ENCODE assay signal across 9 cellular contexts in genomic region chr3:27568393-27568792, GRCh38.
DNase-seq lines count a peak whose midpoint lies in the region; ATAC-seq and TF ChIP-seq lines count a peak whose summit lies in the region.
"Had no signal": no experiment of that assay in that cellular context is flagged by ENCODE, and none has a peak within 500 bp of the region (broad histone marks: within the 10 kb centered on the region; RNA-seq: fewer than 3 reads in every experiment).

No MANE protein-coding gene starts in this region.

- H3K4me3 ChIP-seq in fibroblast of mammary gland (ENCODE audit: control insufficient read depth, low read depth, low read length) (no peak overlapping the region), prostate gland (no peak overlapping the region)

- no peak for TF ChIP-seq CTCF in RWPE1 (conservative IDR thresholded peaks at IDR 0.05; ENCODE audit: low read depth)
- no peak for TF ChIP-seq CTCF in fibroblast of mammary gland (conservative IDR thresholded peaks at IDR 0.05; ENCODE audit: control insufficient read depth, insufficient read depth, low read depth, low read length)
- no peak for TF ChIP-seq CTCF in prostate gland (IDR thresholded peaks at IDR 0.05)

- H3K4me1 ChIP-seq in prostate gland (replicated peaks): no peaks in the 10 kb centered on the region
- H3K4me1 ChIP-seq: parathyroid adenoma had no signal

- POLR2A ChIA-PET in RWPE1 (lab: Yijun Ruan, JAX; ENCODE audit: low non-redundant PET): no interaction called here

- CTCF ChIA-PET in RWPE1 (lab: Yijun Ruan, JAX): interaction anchor here (0.7 kb wide), 2 partner anchors 135 to 422 kb away, joined by 3 to 7 read pairs; no protein-coding TSS in a partner anchor

- H3K36me3 ChIP-seq in prostate gland: no peaks in the 10 kb centered on the region

- WGBS in prostate gland: 17% methylated on average over 5 of the region's 5 CpGs

- DNase-seq in ELR (ENCODE audit: low read depth) (peak; percentile 84), RWPE1 (ENCODE audit: low spot score) (peak; percentile 55), fibroblast of mammary gland (ENCODE audit: low read depth) (peak; percentile 48), prostate gland (ENCODE audit: low spot score) (peak; percentile 66), NCI-H1930 (lab: John Stamatoyannopoulos, UW) (no peak)
- no peak for DNase-seq in NK-92 treated with Interleukin-12 subunit alpha and Interleukin-12 subunit beta, amount 100 ng/mL, for 24 hours (lab: John Stamatoyannopoulos, UW)

- intact Hi-C loops in prostate gland (cut with DNase I): no loop called here

- no peaks in the 10 kb centered on the region for H3K9me3 ChIP-seq in prostate gland

- ATAC-seq in HG03159 (IDR thresholded peaks at IDR 0.05; ENCODE audit: unreplicated experiment): no peak
- ATAC-seq in GM18517 (IDR thresholded peaks at IDR 0.05; ENCODE audit: unreplicated experiment): no peak

- H3K27me3 ChIP-seq in prostate gland (replicated peaks; ENCODE audit: insufficient read depth): no peaks in the 10 kb centered on the region

- no peak for TF ChIP-seq POLR2A in prostate gland (IDR thresholded peaks at IDR 0.05)

- H3K27ac ChIP-seq in RWPE1 (peak overlapping the region; percentile 56), prostate gland (peak overlapping the region; percentile 14 to 32)
- H3K27ac ChIP-seq: parathyroid adenoma had no signal

Comparison
In these comparisons a context has a peak if more than half of its experiments do, and no peak if none do; other contexts are left out.
1. DNase-seq: peak in ELR (single experiment), RWPE1 (single experiment), fibroblast of mammary gland (single experiment) and prostate gland (single experiment); none in NK-92 treated with Interleukin-12 subunit alpha and Interleukin-12 subunit beta, amount 100 ng/mL, for 24 hours (single experiment) and NCI-H1930 (0 of 2).